Comparison of ENCODE assay signal across 1 cellular context in the genomic region with DNA sequence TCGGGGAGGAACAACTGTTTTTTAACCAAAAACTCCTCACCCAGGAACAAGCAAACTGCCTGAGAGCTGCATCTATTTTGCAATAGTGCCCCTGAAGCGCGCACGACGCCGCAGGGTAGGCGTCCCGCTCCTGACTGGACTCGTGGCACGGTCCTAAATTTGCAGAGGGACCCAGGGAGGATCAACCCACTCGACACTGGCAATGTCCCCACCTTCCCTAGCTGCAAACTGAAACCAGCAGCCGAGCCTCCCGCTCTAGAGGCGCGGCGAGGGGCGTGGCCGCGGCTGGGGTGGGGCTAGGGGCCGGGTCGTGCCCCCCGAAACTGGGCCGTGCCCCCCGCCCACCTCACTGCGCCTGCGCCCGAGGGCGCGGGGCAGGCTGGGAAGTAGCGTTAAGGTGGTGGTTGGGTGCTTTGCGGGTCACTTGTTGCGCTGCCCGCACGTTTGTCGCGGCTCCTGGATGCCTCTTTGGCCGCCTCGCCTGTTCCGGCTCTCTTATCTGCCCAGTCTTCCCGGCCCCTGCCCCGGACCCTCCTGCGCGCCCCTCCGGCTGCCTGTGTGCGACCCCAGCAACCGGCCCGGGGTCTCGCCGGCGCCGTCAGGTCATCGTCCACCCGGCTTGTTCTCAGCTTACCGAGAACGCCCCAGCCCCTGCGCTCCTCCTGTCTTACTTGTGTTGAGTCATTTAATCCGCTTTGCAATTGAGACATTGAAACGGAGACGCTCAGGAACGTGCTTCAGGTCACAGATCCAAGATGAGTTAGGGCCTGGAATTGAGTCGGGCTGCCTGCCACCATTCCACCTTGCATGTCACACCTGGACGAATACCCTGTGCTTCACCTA.
TF ChIP-seq lines count a peak whose summit lies in the region.

No MANE protein-coding gene starts in this region.

TF ChIP-seq in HepG2, 621 proteins besides CTCF, POLR2A, EP300 and RAD21 (continued from another document and continues in another):
- TF ChIP-seq ZNF33A (CRISPR knock-in tag; IDR thresholded peaks at IDR 0.05; ENCODE audit: borderline replicate concordance) = no peak
- TF ChIP-seq FOSL2 (CRISPR knock-in tag; IDR thresholded peaks at IDR 0.05) = no peak; the same call in 1 of the 2 replicates
- peak; percentile 76; the same call in 1 of the 2 replicates for TF ChIP-seq TSC22D2 (CRISPR knock-in tag; IDR thresholded peaks at IDR 0.05; ENCODE audit: borderline replicate concordance)
- TF ChIP-seq, protein P1, sequence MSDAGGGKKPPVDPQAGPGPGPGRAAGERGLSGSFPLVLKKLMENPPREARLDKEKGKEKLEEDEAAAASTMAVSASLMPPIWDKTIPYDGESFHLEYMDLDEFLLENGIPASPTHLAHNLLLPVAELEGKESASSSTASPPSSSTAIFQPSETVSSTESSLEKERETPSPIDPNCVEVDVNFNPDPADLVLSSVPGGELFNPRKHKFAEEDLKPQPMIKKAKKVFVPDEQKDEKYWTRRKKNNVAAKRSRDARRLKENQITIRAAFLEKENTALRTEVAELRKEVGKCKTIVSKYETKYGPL (CRISPR knock-in tag; IDR thresholded peaks at IDR 0.05) = no peak
- TF ChIP-seq, protein P2, sequence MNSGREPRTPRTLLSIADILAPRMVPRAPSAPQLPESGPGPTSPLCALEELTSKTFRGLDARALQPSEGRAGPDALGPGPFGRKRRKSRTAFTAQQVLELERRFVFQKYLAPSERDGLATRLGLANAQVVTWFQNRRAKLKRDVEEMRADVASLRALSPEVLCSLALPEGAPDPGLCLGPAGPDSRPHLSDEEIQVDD (CRISPR knock-in tag; IDR thresholded peaks at IDR 0.05; ENCODE audit: borderline replicate concordance) = peak; percentile 58; the same call in 1 of the 2 replicates
- peak; percentile 61; the same call in 1 of the 2 replicates for TF ChIP-seq CBFB (CRISPR knock-in tag; IDR thresholded peaks at IDR 0.05)
- peak; percentile 33; the same call in 1 of the 2 replicates for TF ChIP-seq ZNF224 (CRISPR knock-in tag; IDR thresholded peaks at IDR 0.05)
- TF ChIP-seq ZNF460 (CRISPR knock-in tag; IDR thresholded peaks at IDR 0.05; ENCODE audit: borderline replicate concordance) = no peak
- TF ChIP-seq, protein P3, sequence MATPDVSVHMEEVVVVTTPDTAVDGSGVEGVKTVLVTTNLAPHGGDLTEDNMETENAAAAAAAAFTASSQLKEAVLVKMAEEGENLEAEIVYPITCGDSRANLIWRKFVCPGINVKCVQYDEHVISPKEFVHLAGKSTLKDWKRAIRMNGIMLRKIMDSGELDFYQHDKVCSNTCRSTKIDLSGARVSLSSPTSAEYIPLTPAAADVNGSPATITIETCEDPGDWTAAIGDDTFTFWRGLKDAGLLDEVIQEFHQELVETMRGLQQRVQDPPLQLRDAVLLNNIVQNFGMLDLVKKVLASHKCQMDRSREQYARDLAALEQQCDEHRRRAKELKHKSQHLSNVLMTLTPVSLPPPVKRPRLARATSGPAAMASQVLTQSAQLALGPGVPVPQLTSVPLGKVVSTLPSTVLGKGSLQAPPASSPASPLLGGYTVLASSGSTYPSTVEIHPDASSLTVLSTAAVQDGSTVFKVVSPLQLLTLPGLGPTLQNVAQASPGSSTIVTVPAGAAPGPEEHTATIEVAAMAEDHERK (CRISPR knock-in tag; IDR thresholded peaks at IDR 0.05; ENCODE audit: low read depth) = no peak; the same call in 1 of the 2 replicates
- TF ChIP-seq, protein P4, sequence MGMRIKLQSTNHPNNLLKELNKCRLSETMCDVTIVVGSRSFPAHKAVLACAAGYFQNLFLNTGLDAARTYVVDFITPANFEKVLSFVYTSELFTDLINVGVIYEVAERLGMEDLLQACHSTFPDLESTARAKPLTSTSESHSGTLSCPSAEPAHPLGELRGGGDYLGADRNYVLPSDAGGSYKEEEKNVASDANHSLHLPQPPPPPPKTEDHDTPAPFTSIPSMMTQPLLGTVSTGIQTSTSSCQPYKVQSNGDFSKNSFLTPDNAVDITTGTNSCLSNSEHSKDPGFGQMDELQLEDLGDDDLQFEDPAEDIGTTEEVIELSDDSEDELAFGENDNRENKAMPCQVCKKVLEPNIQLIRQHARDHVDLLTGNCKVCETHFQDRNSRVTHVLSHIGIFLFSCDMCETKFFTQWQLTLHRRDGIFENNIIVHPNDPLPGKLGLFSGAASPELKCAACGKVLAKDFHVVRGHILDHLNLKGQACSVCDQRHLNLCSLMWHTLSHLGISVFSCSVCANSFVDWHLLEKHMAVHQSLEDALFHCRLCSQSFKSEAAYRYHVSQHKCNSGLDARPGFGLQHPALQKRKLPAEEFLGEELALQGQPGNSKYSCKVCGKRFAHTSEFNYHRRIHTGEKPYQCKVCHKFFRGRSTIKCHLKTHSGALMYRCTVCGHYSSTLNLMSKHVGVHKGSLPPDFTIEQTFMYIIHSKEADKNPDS (CRISPR knock-in tag; IDR thresholded peaks at IDR 0.05) = no peak
- TF ChIP-seq ZFP41 (CRISPR knock-in tag; IDR thresholded peaks at IDR 0.05; ENCODE audit: borderline replicate concordance) = no peak
- no peak for TF ChIP-seq SP2 (CRISPR knock-in tag; IDR thresholded peaks at IDR 0.05)
- no peak for TF ChIP-seq KDM6A (CRISPR knock-in tag; IDR thresholded peaks at IDR 0.05; ENCODE audit: low read depth)
- no peak for TF ChIP-seq MTF1 (CRISPR knock-in tag; IDR thresholded peaks at IDR 0.05)
- TF ChIP-seq ZC3H4 (CRISPR knock-in tag; IDR thresholded peaks at IDR 0.05; ENCODE audit: borderline replicate concordance) = no peak
- TF ChIP-seq NBN (conservative IDR thresholded peaks at IDR 0.05) = no peak
- no peak; the same call in 1 of the 2 replicates for TF ChIP-seq RFXAP (CRISPR knock-in tag; IDR thresholded peaks at IDR 0.05; ENCODE audit: borderline replicate concordance)
- peak; percentile 54; the same call in 1 of the 2 replicates for TF ChIP-seq MYC (CRISPR knock-in tag; IDR thresholded peaks at IDR 0.05; ENCODE audit: borderline replicate concordance)
- TF ChIP-seq, protein P5, sequence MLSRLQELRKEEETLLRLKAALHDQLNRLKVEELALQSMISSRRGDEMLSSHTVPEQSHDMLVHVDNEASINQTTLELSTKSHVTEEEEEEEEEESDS (CRISPR knock-in tag; IDR thresholded peaks at IDR 0.05; ENCODE audit: borderline replicate concordance) = no peak
- no peak for TF ChIP-seq ZNF878 (CRISPR knock-in tag; IDR thresholded peaks at IDR 0.05)
- no peak for TF ChIP-seq ZNF75D (CRISPR knock-in tag; IDR thresholded peaks at IDR 0.05; ENCODE audit: borderline replicate concordance)
- TF ChIP-seq TEAD2 (CRISPR knock-in tag; IDR thresholded peaks at IDR 0.05) = 0 out of 2 replicates have a peak, but pooled peaks have one; percentile 24
- TF ChIP-seq, protein P6, sequence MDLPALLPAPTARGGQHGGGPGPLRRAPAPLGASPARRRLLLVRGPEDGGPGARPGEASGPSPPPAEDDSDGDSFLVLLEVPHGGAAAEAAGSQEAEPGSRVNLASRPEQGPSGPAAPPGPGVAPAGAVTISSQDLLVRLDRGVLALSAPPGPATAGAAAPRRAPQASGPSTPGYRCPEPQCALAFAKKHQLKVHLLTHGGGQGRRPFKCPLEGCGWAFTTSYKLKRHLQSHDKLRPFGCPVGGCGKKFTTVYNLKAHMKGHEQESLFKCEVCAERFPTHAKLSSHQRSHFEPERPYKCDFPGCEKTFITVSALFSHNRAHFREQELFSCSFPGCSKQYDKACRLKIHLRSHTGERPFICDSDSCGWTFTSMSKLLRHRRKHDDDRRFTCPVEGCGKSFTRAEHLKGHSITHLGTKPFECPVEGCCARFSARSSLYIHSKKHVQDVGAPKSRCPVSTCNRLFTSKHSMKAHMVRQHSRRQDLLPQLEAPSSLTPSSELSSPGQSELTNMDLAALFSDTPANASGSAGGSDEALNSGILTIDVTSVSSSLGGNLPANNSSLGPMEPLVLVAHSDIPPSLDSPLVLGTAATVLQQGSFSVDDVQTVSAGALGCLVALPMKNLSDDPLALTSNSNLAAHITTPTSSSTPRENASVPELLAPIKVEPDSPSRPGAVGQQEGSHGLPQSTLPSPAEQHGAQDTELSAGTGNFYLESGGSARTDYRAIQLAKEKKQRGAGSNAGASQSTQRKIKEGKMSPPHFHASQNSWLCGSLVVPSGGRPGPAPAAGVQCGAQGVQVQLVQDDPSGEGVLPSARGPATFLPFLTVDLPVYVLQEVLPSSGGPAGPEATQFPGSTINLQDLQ (CRISPR knock-in tag; IDR thresholded peaks at IDR 0.05) = no peak
- TF ChIP-seq SATB2 (CRISPR knock-in tag; IDR thresholded peaks at IDR 0.05) = no peak
- TF ChIP-seq, protein P7, sequence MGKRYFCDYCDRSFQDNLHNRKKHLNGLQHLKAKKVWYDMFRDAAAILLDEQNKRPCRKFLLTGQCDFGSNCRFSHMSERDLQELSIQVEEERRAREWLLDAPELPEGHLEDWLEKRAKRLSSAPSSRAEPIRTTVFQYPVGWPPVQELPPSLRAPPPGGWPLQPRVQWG (CRISPR knock-in tag; IDR thresholded peaks at IDR 0.05; ENCODE audit: borderline replicate concordance, low read depth) = no peak
- no peak for TF ChIP-seq ZSCAN30 (CRISPR knock-in tag; IDR thresholded peaks at IDR 0.05)
- TF ChIP-seq CCDC6 (CRISPR knock-in tag; IDR thresholded peaks at IDR 0.05) = 0 out of 2 replicates have a peak, but pooled peaks have one; percentile 55
- TF ChIP-seq TP53 (CRISPR knock-in tag; conservative IDR thresholded peaks at IDR 0.05) = no peak
- no peak for TF ChIP-seq TBP (CRISPR knock-in tag; IDR thresholded peaks at IDR 0.05)
- TF ChIP-seq, protein P8, sequence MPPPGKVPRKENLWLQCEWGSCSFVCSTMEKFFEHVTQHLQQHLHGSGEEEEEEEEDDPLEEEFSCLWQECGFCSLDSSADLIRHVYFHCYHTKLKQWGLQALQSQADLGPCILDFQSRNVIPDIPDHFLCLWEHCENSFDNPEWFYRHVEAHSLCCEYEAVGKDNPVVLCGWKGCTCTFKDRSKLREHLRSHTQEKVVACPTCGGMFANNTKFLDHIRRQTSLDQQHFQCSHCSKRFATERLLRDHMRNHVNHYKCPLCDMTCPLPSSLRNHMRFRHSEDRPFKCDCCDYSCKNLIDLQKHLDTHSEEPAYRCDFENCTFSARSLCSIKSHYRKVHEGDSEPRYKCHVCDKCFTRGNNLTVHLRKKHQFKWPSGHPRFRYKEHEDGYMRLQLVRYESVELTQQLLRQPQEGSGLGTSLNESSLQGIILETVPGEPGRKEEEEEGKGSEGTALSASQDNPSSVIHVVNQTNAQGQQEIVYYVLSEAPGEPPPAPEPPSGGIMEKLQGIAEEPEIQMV (CRISPR knock-in tag; IDR thresholded peaks at IDR 0.05; ENCODE audit: low read depth) = no peak; the same call in 1 of the 2 replicates
- TF ChIP-seq SRF (IDR thresholded peaks at IDR 0.05; ENCODE audit: low read depth, low read length) = no peak
- TF ChIP-seq KLF15 (CRISPR knock-in tag; IDR thresholded peaks at IDR 0.05; ENCODE audit: borderline replicate concordance) = no peak; the same call in 1 of the 2 replicates
- no peak for TF ChIP-seq MTF2 (CRISPR knock-in tag; IDR thresholded peaks at IDR 0.05; ENCODE audit: borderline replicate concordance)
- no peak for TF ChIP-seq ZNF552 (CRISPR knock-in tag; IDR thresholded peaks at IDR 0.05; ENCODE audit: borderline replicate concordance)
- TF ChIP-seq, protein P9, sequence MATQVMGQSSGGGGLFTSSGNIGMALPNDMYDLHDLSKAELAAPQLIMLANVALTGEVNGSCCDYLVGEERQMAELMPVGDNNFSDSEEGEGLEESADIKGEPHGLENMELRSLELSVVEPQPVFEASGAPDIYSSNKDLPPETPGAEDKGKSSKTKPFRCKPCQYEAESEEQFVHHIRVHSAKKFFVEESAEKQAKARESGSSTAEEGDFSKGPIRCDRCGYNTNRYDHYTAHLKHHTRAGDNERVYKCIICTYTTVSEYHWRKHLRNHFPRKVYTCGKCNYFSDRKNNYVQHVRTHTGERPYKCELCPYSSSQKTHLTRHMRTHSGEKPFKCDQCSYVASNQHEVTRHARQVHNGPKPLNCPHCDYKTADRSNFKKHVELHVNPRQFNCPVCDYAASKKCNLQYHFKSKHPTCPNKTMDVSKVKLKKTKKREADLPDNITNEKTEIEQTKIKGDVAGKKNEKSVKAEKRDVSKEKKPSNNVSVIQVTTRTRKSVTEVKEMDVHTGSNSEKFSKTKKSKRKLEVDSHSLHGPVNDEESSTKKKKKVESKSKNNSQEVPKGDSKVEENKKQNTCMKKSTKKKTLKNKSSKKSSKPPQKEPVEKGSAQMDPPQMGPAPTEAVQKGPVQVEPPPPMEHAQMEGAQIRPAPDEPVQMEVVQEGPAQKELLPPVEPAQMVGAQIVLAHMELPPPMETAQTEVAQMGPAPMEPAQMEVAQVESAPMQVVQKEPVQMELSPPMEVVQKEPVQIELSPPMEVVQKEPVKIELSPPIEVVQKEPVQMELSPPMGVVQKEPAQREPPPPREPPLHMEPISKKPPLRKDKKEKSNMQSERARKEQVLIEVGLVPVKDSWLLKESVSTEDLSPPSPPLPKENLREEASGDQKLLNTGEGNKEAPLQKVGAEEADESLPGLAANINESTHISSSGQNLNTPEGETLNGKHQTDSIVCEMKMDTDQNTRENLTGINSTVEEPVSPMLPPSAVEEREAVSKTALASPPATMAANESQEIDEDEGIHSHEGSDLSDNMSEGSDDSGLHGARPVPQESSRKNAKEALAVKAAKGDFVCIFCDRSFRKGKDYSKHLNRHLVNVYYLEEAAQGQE (IDR thresholded peaks at IDR 0.05; ENCODE audit: borderline replicate concordance in 1 of 2, low read depth in 1 of 2, low read length in 2 of 2) = no peak
- TF ChIP-seq TOPORS (CRISPR knock-in tag; IDR thresholded peaks at IDR 0.05) = no peak
- TF ChIP-seq MLLT10 (CRISPR knock-in tag; IDR thresholded peaks at IDR 0.05) = no peak
- TF ChIP-seq ZFP37 (CRISPR knock-in tag; IDR thresholded peaks at IDR 0.05; ENCODE audit: borderline replicate concordance) = no peak
- TF ChIP-seq, protein P10, sequence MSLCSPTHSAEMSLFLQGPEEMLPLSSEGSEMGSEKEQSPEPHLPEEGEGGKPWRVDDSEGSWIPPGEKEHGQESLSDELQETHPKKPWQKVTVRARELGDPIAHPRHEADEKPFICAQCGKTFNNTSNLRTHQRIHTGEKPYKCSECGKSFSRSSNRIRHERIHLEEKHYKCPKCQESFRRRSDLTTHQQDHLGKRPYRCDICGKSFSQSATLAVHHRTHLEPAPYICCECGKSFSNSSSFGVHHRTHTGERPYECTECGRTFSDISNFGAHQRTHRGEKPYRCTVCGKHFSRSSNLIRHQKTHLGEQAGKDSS (CRISPR knock-in tag; IDR thresholded peaks at IDR 0.05; ENCODE audit: borderline replicate concordance, low read depth) = peak; percentile 80; the same call in 1 of the 2 replicates
- TF ChIP-seq MTA1 (CRISPR knock-in tag; IDR thresholded peaks at IDR 0.05; ENCODE audit: borderline replicate concordance) = peak; percentile 27; the same call in 1 of the 2 replicates
- no peak for TF ChIP-seq MATR3 (CRISPR knock-in tag; IDR thresholded peaks at IDR 0.05)
- TF ChIP-seq, protein P11, sequence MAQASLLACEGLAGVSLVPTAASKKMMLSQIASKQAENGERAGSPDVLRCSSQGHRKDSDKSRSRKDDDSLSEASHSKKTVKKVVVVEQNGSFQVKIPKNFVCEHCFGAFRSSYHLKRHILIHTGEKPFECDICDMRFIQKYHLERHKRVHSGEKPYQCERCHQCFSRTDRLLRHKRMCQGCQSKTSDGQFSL (CRISPR knock-in tag; IDR thresholded peaks at IDR 0.05) = no peak
- TF ChIP-seq ZFP82 (CRISPR knock-in tag; IDR thresholded peaks at IDR 0.05; ENCODE audit: borderline replicate concordance) = no peak
- 0 out of 2 replicates have a peak, but pooled peaks have one; percentile 66 for TF ChIP-seq MEIS1 (CRISPR knock-in tag; IDR thresholded peaks at IDR 0.05; ENCODE audit: borderline replicate concordance)
- TF ChIP-seq HMG20A (CRISPR knock-in tag; IDR thresholded peaks at IDR 0.05; ENCODE audit: borderline replicate concordance) = no peak
